ENCODE assay signal across 8 cellular contexts in the genomic region with DNA sequence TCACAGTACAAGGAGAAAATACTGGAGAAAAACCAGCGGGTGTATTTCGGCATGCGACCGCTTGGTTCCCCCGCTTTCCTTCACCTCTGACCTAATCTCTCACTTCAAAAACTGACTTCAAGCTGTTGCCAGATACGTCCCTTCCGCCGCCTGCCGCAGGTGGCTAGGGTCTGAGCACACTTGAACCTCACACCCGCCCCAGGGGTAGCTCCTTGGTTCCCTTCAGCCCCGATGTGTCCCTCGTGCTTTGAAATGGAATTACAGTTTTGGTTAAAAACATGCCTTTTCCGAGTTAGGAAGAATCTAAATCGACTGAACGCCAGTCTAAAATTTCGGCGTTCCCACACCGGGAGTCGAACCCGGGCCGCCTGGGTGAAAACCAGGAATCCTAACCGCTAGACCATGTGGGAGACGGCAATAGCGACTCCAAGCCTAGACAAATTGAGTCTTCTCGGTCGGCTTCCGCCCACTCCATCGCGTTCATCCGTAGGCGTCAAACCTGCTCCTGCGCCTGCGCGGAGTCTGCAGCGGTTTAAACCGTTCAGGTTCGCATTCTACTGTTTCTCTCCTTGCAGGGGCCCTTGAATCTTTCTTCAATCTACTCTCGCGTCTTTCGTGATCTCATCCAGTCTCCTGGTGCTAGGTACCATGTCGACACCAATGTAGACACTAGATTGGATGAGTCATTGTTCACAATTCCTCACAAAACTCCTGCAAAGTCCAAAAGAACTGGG.
DNase-seq lines count a peak whose midpoint lies in the region; ATAC-seq and TF ChIP-seq lines count a peak whose summit lies in the region.

No MANE protein-coding gene starts in this region.

- no peak overlapping the region for H4K8ac ChIP-seq in H9 (replicated peaks; ENCODE audit: insufficient read length, low read depth, low read length)

- H3K79me2 ChIP-seq in H9 (ENCODE audit: insufficient read depth, low read length) (no peaks in the 10 kb centered on the region), neural cell (replicated peaks; ENCODE audit: insufficient read depth, low read length) (no peaks in the 10 kb centered on the region)

- H3K4me2 ChIP-seq in H9 (ENCODE audit: insufficient read depth, insufficient read length, low read length) (peak overlapping the region; percentile 73), neural cell (ENCODE audit: low read length) (peak overlapping the region; percentile 76)

- no peak overlapping the region for H3K56ac ChIP-seq in H9 (ENCODE audit: insufficient read length, low read depth, low read length)

- H3K4me3 ChIP-seq in neural cell (ENCODE audit: low read length) = peak overlapping the region; percentile 78

- DNase-seq in ELR (ENCODE audit: low read depth) = peak; percentile 99
- DNase-seq in H9 = peak; percentile 96
- DNase-seq in M059J (ENCODE audit: low read depth) = peak; percentile 96
- peak; percentile 95 for DNase-seq in SHP77 treated with DMSO at 0.1 percent for 48 hours (lab: John Stamatoyannopoulos, UW)
- peak; percentile 96 for DNase-seq in activated gamma-delta T cell treated with Interleukin-2 at 50 U/mL for 16 hours
- DNase-seq in foreskin keratinocyte = peak; percentile 96 to 97
- DNase-seq in stimulated activated naive CD8-positive, alpha-beta T cell treated with anti-CD3 and anti-CD28 coated beads, Interleukin-15, amount 100 ng/mL, for 72 hours = peak; percentile 95 to 98

- H2BK15ac ChIP-seq in H9 (ENCODE audit: low read depth, low read length) = no peak overlapping the region

- H3K27me3 Mint-ChIP-seq in H9 (ENCODE audit: low read depth) = no peaks in the 10 kb centered on the region
- no peaks in the 10 kb centered on the region for H3K27me3 Mint-ChIP-seq in stimulated activated naive CD8-positive, alpha-beta T cell treated with anti-CD3 and anti-CD28 coated beads, Interleukin-15, amount 100 ng/mL, for 72 hours

- H3K9me2 ChIP-seq in neural cell (ENCODE audit: insufficient read depth, low read length) = no peaks in the 10 kb centered on the region

- no CpG with 5 or more reads among the region's 41 CpGs for WGBS in H9 (ENCODE audit: extremely low coverage, insufficient read length, low lambda C conversion rate)

- H3K23me2 ChIP-seq in H9 (ENCODE audit: insufficient read length, low read depth, low read length, poor library complexity, severe bottlenecking) = peaks cover 3% of the 10 kb centered on the region

- no peak for TF ChIP-seq RAD21 in neural cell (conservative IDR thresholded peaks at IDR 0.05)

- peaks cover 7 to 10% of the 10 kb centered on the region in 2 experiments for H3K4me1 Mint-ChIP-seq in H9
- no peaks in the 10 kb centered on the region for H3K4me1 Mint-ChIP-seq in stimulated activated naive CD8-positive, alpha-beta T cell treated with anti-CD3 and anti-CD28 coated beads, Interleukin-15, amount 100 ng/mL, for 72 hours

- H3T11ph ChIP-seq in H9 (ENCODE audit: low read length) = no peak overlapping the region

- H3K4me1 ChIP-seq in H9 (ENCODE audit: insufficient read depth, low read length) (no peaks in the 10 kb centered on the region; the same call in 1 of the 2 replicates), foreskin keratinocyte (peaks cover 6% of the 10 kb centered on the region)

- H3K36me3 ChIP-seq in neural cell (ENCODE audit: insufficient read depth, low read length) = no peaks in the 10 kb centered on the region

- no peaks in the 10 kb centered on the region for H3K9me3 Mint-ChIP-seq in H9
- H3K9me3 Mint-ChIP-seq in stimulated activated naive CD8-positive, alpha-beta T cell treated with anti-CD3 and anti-CD28 coated beads, Interleukin-15, amount 100 ng/mL, for 72 hours = peaks cover 5 to 6% of the 10 kb centered on the region in 2 donors

- H3K27me3 ChIP-seq in H9 (ENCODE audit: insufficient read depth, low read length) (no peaks in the 10 kb centered on the region), foreskin keratinocyte (no peaks in the 10 kb centered on the region), neural cell (ENCODE audit: insufficient read depth, low read depth, low read length) (no peaks in the 10 kb centered on the region)

- no peak overlapping the region for H4K91ac ChIP-seq in H9 (ENCODE audit: insufficient read length, low read depth, low read length)

- no peaks in the 10 kb centered on the region for H3K36me3 Mint-ChIP-seq in H9 (ENCODE audit: insufficient read depth in 1 of 3, low read depth in 3 of 3)

- ATAC-seq in foreskin keratinocyte = peak; percentile 76
- peak; percentile 90 for ATAC-seq in stimulated activated naive CD8-positive, alpha-beta T cell treated with anti-CD3 and anti-CD28 coated beads, Interleukin-15, amount 100 ng/mL, for 72 hours

- H3K27ac ChIP-seq in H9 (ENCODE audit: insufficient read length, low read depth, low read length) (peak overlapping the region; percentile 84), foreskin keratinocyte (peak overlapping the region; percentile 56), neural cell (ENCODE audit: low read length) (peak overlapping the region; percentile 77)

- no peak overlapping the region for H3K4ac ChIP-seq in H9 (ENCODE audit: low read depth, low read length)

- peak; percentile 54 for TF ChIP-seq EP300 in neural cell (conservative IDR thresholded peaks at IDR 0.05; ENCODE audit: poor library complexity, severe bottlenecking)

- H2BK20ac ChIP-seq in H9 (ENCODE audit: low read depth, low read length, poor library complexity, severe bottlenecking) = no peak overlapping the region

- H3K9me3 ChIP-seq in H9 (ENCODE audit: control insufficient read depth, low read depth, low read length) (no peaks in the 10 kb centered on the region), neural cell (ENCODE audit: low read length) (no peaks in the 10 kb centered on the region)

- H4K20me1 ChIP-seq in H9 (ENCODE audit: control insufficient read depth, insufficient read depth, insufficient read length) (peaks cover 2% of the 10 kb centered on the region), neural cell (ENCODE audit: insufficient read depth) (no peaks in the 10 kb centered on the region)

- H3K9ac ChIP-seq in H9 (ENCODE audit: extremely low read depth, insufficient read length, low read length) (peak overlapping the region; percentile 75), neural cell (ENCODE audit: low read length) (peak overlapping the region; percentile 62)

- no peak overlapping the region for H2BK12ac ChIP-seq in H9 (ENCODE audit: insufficient read length, low read depth, low read length)

- H2BK120ac ChIP-seq in H9 (ENCODE audit: low read depth, low read length, poor library complexity, severe bottlenecking) = no peak overlapping the region

- H3K23ac ChIP-seq in H9 (ENCODE audit: insufficient read length, low read depth, low read length) = no peak overlapping the region

- H2AK5ac ChIP-seq in H9 (ENCODE audit: insufficient read length, low read length) = no peak overlapping the region

- TF ChIP-seq CTCF in H9 (conservative IDR thresholded peaks at IDR 0.05) (peak; percentile 57), foreskin keratinocyte (conservative IDR thresholded peaks at IDR 0.05) (peak; percentile 57), neural cell (IDR thresholded peaks at IDR 0.05; ENCODE audit: poor library complexity, severe bottlenecking) (peak; percentile 60)

- H3K4me3 Mint-ChIP-seq in H9 = no peak overlapping the region
- H3K4me3 Mint-ChIP-seq in stimulated activated naive CD8-positive, alpha-beta T cell treated with anti-CD3 and anti-CD28 coated beads, Interleukin-15, amount 100 ng/mL, for 72 hours = no peak overlapping the region

- H3K14ac ChIP-seq in H9 (ENCODE audit: insufficient read depth, low read length) = peak overlapping the region; percentile 37; the same call in 1 of the 2 replicates

- H2AFZ ChIP-seq in H9 (ENCODE audit: low read length) (peak overlapping the region; percentile 95), neural cell (ENCODE audit: low read depth, low read length) (peak overlapping the region; percentile 65)

- H3K18ac ChIP-seq in H9 (ENCODE audit: insufficient read length, low read depth, low read length) = peak overlapping the region; percentile 75

- H3F3A ChIP-seq in neural cell (ENCODE audit: insufficient read depth, low read length, poor library complexity, severe bottlenecking) = no peaks in the 10 kb centered on the region

- no peak overlapping the region for H4K5ac ChIP-seq in H9 (ENCODE audit: insufficient read length, low read depth, low read length)

- no peak overlapping the region for H3K27ac Mint-ChIP-seq in H9
- no peak overlapping the region for H3K27ac Mint-ChIP-seq in stimulated activated naive CD8-positive, alpha-beta T cell treated with anti-CD3 and anti-CD28 coated beads, Interleukin-15, amount 100 ng/mL, for 72 hours

- no peak overlapping the region for H2BK5ac ChIP-seq in H9 (ENCODE audit: insufficient read length, low read length)

- no peaks in the 10 kb centered on the region for H3K79me1 ChIP-seq in H9 (ENCODE audit: insufficient read depth, low read depth, low read length, poor library complexity, severe bottlenecking)

TF ChIP-seq in neural cell, 6 proteins besides CTCF, POLR2A, EP300 and RAD21 (continues in another document):
- TF ChIP-seq EZH2 (IDR thresholded peaks at IDR 0.05; ENCODE audit: borderline replicate concordance, insufficient read depth, low read length, poor library complexity, severe bottlenecking) (no peak), SMC3 (conservative IDR thresholded peaks at IDR 0.05; ENCODE audit: poor library complexity) (no peak), MXI1 (conservative IDR thresholded peaks at IDR 0.05; ENCODE audit: poor library complexity, severe bottlenecking) (peak; percentile 78), TAF1 (IDR thresholded peaks at IDR 0.05; ENCODE audit: low read depth) (no peak), POLR2AphosphoS5 (IDR thresholded peaks at IDR 0.05) (no peak)

Comparison
In these comparisons a context has a peak if more than half of its experiments do, and no peak if none do; other contexts are left out.
1. Peak in every context shown above with its lines: DNase-seq, ATAC-seq, H3K4me3 ChIP-seq and H3K27ac ChIP-seq.